In genomic region chr17:33225509-33225908, GRCh38 we compare ENCODE assay signal across 14 cellular contexts.
DNase-seq lines count a peak whose midpoint lies in the region; ATAC-seq and TF ChIP-seq lines count a peak whose summit lies in the region.
"Had no signal": no experiment of that assay in that cellular context is flagged by ENCODE, and none has a peak within 500 bp of the region (broad histone marks: within the 10 kb centered on the region; RNA-seq: fewer than 3 reads in every experiment).

No MANE protein-coding gene starts in this region.

- intact Hi-C loops in heart left ventricle (cut with DNase I): no loop called here
- intact Hi-C loops in body of pancreas (cut with DNase I): no loop called here

- H3K9me3 ChIP-seq in heart left ventricle (no peaks in the 10 kb centered on the region), right atrium auricular region (no peaks in the 10 kb centered on the region), body of pancreas (no peaks in the 10 kb centered on the region)

- H3K36me3 ChIP-seq in heart left ventricle: no peaks in the 10 kb centered on the region
- H3K36me3 ChIP-seq in right atrium auricular region: no peaks in the 10 kb centered on the region
- no peaks in the 10 kb centered on the region for H3K36me3 ChIP-seq in body of pancreas (replicated peaks in 1 of 2; ENCODE audit: insufficient read depth in 1 of 2, low read depth in 2 of 2)

- H3K27ac ChIP-seq in heart left ventricle: no peak overlapping the region
- H3K27ac ChIP-seq in right atrium auricular region: no peak overlapping the region
- H3K27ac ChIP-seq in body of pancreas: no peak overlapping the region

- no peak overlapping the region for H3K4me3 ChIP-seq in heart left ventricle
- H3K4me3 ChIP-seq in right atrium auricular region: no peak overlapping the region
- H3K4me3 ChIP-seq in body of pancreas: no peak overlapping the region
- H3K4me3 ChIP-seq: GM12878, GM23338 had no signal

- no peak for TF ChIP-seq POLR2A in heart left ventricle (IDR thresholded peaks at IDR 0.05)
- TF ChIP-seq POLR2A in body of pancreas (IDR thresholded peaks at IDR 0.05): no peak

- peak in 3 of 5 donors; percentile 16 to 47 (median 42) for DNase-seq in heart left ventricle
- no peak for DNase-seq in right atrium auricular region (ENCODE audit: low spot score)
- DNase-seq in body of pancreas: peak; percentile 13 to 52 (median 36)
- DNase-seq in renal cortical epithelial cell (ENCODE audit: low read depth): peak; percentile 38
- no peak for DNase-seq in cerebellar nuclear complex (lab: John Stamatoyannopoulos, UW)
- DNase-seq: C1 segment of cervical spinal cord; Calu3; CD4-positive, alpha-beta T cell; DMS 273 treated with DMSO at 0.1 percent for 48 hours; H7 had no signal

- TF ChIP-seq CTCF in heart left ventricle (IDR thresholded peaks at IDR 0.05) (no peak), right atrium auricular region (IDR thresholded peaks at IDR 0.05) (no peak), body of pancreas (IDR thresholded peaks at IDR 0.05) (no peak)

- WGBS in heart left ventricle, 4 donors: 55 to 61% (median 58%) methylated on average over 1 of the region's 1 CpG
- WGBS in body of pancreas, 2 donors: 47 to 67% methylated on average over 1 of the region's 1 CpG

- H3K4me1 ChIP-seq in heart left ventricle (peaks cover 0 to 9% (median 0%) of the 10 kb centered on the region in 12 donors), right atrium auricular region (no peaks in the 10 kb centered on the region), body of pancreas (peaks cover 13% of the 10 kb centered on the region)

- ATAC-seq in heart left ventricle (no peak), body of pancreas (no peak), SK-N-SH treated with all-trans-retinoic acid at 6 μM for 48 hours (no peak), GM21526 (IDR thresholded peaks at IDR 0.05; ENCODE audit: low FRiP score, unreplicated experiment) (no peak)
- ATAC-seq: GM12878, GM23338 had no signal

- H3K27me3 ChIP-seq in heart left ventricle: peaks cover 0 to 3% (median 0%) of the 10 kb centered on the region in 9 donors
- H3K27me3 ChIP-seq in right atrium auricular region: no peaks in the 10 kb centered on the region
- no peaks in the 10 kb centered on the region for H3K27me3 ChIP-seq in body of pancreas

TF ChIP-seq in SK-N-SH treated with all-trans-retinoic acid at 6 μM for 48 hours, 23 proteins besides CTCF, POLR2A, EP300 and RAD21:
- TF ChIP-seq, protein P1, sequence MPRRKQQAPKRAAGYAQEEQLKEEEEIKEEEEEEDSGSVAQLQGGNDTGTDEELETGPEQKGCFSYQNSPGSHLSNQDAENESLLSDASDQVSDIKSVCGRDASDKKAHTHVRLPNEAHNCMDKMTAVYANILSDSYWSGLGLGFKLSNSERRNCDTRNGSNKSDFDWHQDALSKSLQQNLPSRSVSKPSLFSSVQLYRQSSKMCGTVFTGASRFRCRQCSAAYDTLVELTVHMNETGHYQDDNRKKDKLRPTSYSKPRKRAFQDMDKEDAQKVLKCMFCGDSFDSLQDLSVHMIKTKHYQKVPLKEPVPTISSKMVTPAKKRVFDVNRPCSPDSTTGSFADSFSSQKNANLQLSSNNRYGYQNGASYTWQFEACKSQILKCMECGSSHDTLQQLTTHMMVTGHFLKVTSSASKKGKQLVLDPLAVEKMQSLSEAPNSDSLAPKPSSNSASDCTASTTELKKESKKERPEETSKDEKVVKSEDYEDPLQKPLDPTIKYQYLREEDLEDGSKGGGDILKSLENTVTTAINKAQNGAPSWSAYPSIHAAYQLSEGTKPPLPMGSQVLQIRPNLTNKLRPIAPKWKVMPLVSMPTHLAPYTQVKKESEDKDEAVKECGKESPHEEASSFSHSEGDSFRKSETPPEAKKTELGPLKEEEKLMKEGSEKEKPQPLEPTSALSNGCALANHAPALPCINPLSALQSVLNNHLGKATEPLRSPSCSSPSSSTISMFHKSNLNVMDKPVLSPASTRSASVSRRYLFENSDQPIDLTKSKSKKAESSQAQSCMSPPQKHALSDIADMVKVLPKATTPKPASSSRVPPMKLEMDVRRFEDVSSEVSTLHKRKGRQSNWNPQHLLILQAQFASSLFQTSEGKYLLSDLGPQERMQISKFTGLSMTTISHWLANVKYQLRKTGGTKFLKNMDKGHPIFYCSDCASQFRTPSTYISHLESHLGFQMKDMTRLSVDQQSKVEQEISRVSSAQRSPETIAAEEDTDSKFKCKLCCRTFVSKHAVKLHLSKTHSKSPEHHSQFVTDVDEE (CRISPR knock-in tag; IDR thresholded peaks at IDR 0.05): no peak
- TF ChIP-seq ZNF565 (CRISPR knock-in tag; conservative IDR thresholded peaks at IDR 0.05; ENCODE audit: low read depth) (no peak), BACH2 (CRISPR knock-in tag; IDR thresholded peaks at IDR 0.05; ENCODE audit: borderline replicate concordance) (no peak), TOX (CRISPR knock-in tag; IDR thresholded peaks at IDR 0.05; ENCODE audit: borderline replicate concordance) (no peak)

Comparison
In these comparisons a context has a peak if more than half of its experiments do, and no peak if none do; other contexts are left out.
1. DNase-seq: peak in heart left ventricle (3 of 5), body of pancreas (4 of 4) and renal cortical epithelial cell (single experiment); none in right atrium auricular region (single experiment) and cerebellar nuclear complex (0 of 2).